Comparison of ENCODE assay signal across 12 cellular contexts in genomic region chr5:107415762-107416161, GRCh38.
"Had no signal": no experiment of that assay in that cellular context is flagged by ENCODE, and none has a peak within 500 bp of the region (broad histone marks: within the 10 kb centered on the region; RNA-seq: fewer than 3 reads in every experiment).

No MANE protein-coding gene starts in this region.

- H3K4me3 ChIP-seq: psoas muscle, right lobe of liver, suprapubic skin had no signal

- ATAC-seq: activated CD4-positive, CD25-positive, alpha-beta regulatory T cell treated with anti-CD3 and anti-CD28 coated beads, Interleukin-2, amount 50 U/mL, for 24 hours; activated naive CD4-positive, alpha-beta T cell treated with anti-CD3 and anti-CD28 coated beads, Interleukin-2, amount 50 U/mL, for 72 hours; activated T-cell treated with anti-CD3 and anti-CD28 coated beads, Interleukin-2, amount 50 U/mL, for 4 hours; psoas muscle; right lobe of liver had no signal

- DNase-seq: activated CD4-positive, alpha-beta memory T cell treated with anti-CD3 and anti-CD28 coated beads for 36 hours; activated effector memory CD4-positive, alpha-beta T cell treated with anti-CD3 and anti-CD28 coated beads, Interleukin-2, amount 50 U/mL, for 16 hours; activated T-cell treated with anti-CD3 and anti-CD28 coated beads, Interleukin-2, amount 50 U/mL, for 4 hours; caudate nucleus; erythroblast; midbrain; psoas muscle; right lobe of liver; T1000 had no signal

- H3K27ac ChIP-seq: psoas muscle, right lobe of liver, suprapubic skin had no signal

- H3K9me3 ChIP-seq: psoas muscle, right lobe of liver, suprapubic skin had no signal

- H3K36me3 ChIP-seq: right lobe of liver, suprapubic skin had no signal

- H3K27me3 ChIP-seq: right lobe of liver, suprapubic skin had no signal

- H3K4me1 ChIP-seq: psoas muscle, right lobe of liver, suprapubic skin had no signal
